ENCODE assay signal across 19 cellular contexts in genomic region chr3:185613016-185613415, GRCh38.
"Had no signal": no experiment of that assay in that cellular context is flagged by ENCODE, and none has a peak within 500 bp of the region (broad histone marks: within the 10 kb centered on the region; RNA-seq: fewer than 3 reads in every experiment).

No MANE protein-coding gene starts in this region.

- H3K36me3 ChIP-seq: uterus had no signal

- H3K4me3 ChIP-seq: adrenal gland, body of pancreas, hepatocyte, lung, skin epidermis, stomach, uterus had no signal

- H3K4me1 Mint-ChIP-seq: central memory CD8-positive, alpha-beta T cell had no signal

- H3K27ac Mint-ChIP-seq: activated naive CD4-positive, alpha-beta T cell treated with anti-CD3 and anti-CD28 coated beads for 36 hours; activated T-helper 1 cell treated with anti-CD3 and anti-CD28 coated beads, Interleukin-12 subunit alpha, Interleukin-12 subunit beta, Interleukin-2, Interleukin-4 antibody, amounts not matched to agents 30 ng/mL and 10 ng/mL and 1 ng/mL, durations not matched to agents 14 hours and 24 hours and 36 hours had no signal

- ATAC-seq: body of pancreas; naive thymus-derived CD4-positive, alpha-beta T cell had no signal

- H3K27me3 Mint-ChIP-seq: central memory CD8-positive, alpha-beta T cell; naive thymus-derived CD4-positive, alpha-beta T cell had no signal

- H3K4me3 Mint-ChIP-seq: activated naive CD4-positive, alpha-beta T cell treated with anti-CD3 and anti-CD28 coated beads for 36 hours; activated T-helper 1 cell treated with anti-CD3 and anti-CD28 coated beads, Interleukin-12 subunit alpha, Interleukin-12 subunit beta, Interleukin-2, Interleukin-4 antibody, amounts not matched to agents 30 ng/mL and 10 ng/mL and 1 ng/mL, durations not matched to agents 14 hours and 24 hours and 36 hours; central memory CD8-positive, alpha-beta T cell had no signal

- H3K4me1 ChIP-seq: adrenal gland, body of pancreas, stomach, uterus had no signal

- DNase-seq: activated naive CD4-positive, alpha-beta T cell treated with anti-CD3 and anti-CD28 coated beads for 36 hours; adrenal gland; body of pancreas; cortex of kidney; effector CD8-positive, alpha-beta T cell; kidney glomerular epithelial cell; naive thymus-derived CD4-positive, alpha-beta T cell; posterior cingulate gyrus; stimulated activated CD4-positive, alpha-beta T cell treated with anti-CD3 and anti-CD28 coated beads, Interleukin-4, amount 100 ng/mL, for 4 hours; stomach; T1000; uterus had no signal

- H3K9me3 ChIP-seq: adrenal gland, body of pancreas, stomach, uterus had no signal

- H3K9me3 Mint-ChIP-seq: activated naive CD4-positive, alpha-beta T cell treated with anti-CD3 and anti-CD28 coated beads for 36 hours; activated T-helper 1 cell treated with anti-CD3 and anti-CD28 coated beads, Interleukin-12 subunit alpha, Interleukin-12 subunit beta, Interleukin-2, Interleukin-4 antibody, amounts not matched to agents 30 ng/mL and 10 ng/mL and 1 ng/mL, durations not matched to agents 14 hours and 24 hours and 36 hours; central memory CD8-positive, alpha-beta T cell; naive thymus-derived CD4-positive, alpha-beta T cell had no signal

- H3K27ac ChIP-seq: body of pancreas, epithelial cell of prostate, hepatocyte, skin epidermis, stomach, uterus, VCaP had no signal

- H3K27me3 ChIP-seq: adrenal gland, body of pancreas, hepatocyte, stomach, uterus had no signal
